Comparison of ENCODE assay signal across 15 cellular contexts in genomic region chr15:38714309-38715072, GRCh38.
DNase-seq lines count a peak whose midpoint lies in the region; ATAC-seq and TF ChIP-seq lines count a peak whose summit lies in the region.
"Had no signal": no experiment of that assay in that cellular context is flagged by ENCODE, and none has a peak within 500 bp of the region (broad histone marks: within the 10 kb centered on the region; RNA-seq: fewer than 3 reads in every experiment).

No MANE protein-coding gene starts in this region.

- H3K27ac ChIP-seq in trophoblast cell (ENCODE audit: low read depth, low read length) (peak overlapping the region; percentile 76), spleen (no peak overlapping the region)
- H3K27ac ChIP-seq: heart right ventricle, VCaP had no signal

- no peaks in the 10 kb centered on the region for H3K27me3 ChIP-seq in trophoblast cell (ENCODE audit: insufficient read depth, low read length)
- no peaks in the 10 kb centered on the region for H3K27me3 ChIP-seq in spleen (replicated peaks in 1 of 7)
- H3K27me3 ChIP-seq: heart right ventricle had no signal

- TF ChIP-seq POLR2A in spleen (IDR thresholded peaks at IDR 0.05), result no peak

- no peaks in the 10 kb centered on the region for H3K79me2 ChIP-seq in trophoblast cell (ENCODE audit: control insufficient read depth, insufficient read depth, low read length, poor library complexity)

- H3K14ac ChIP-seq in trophoblast cell (ENCODE audit: low read length), result peak overlapping the region; percentile 18

- H4K12ac ChIP-seq in trophoblast cell (ENCODE audit: low read depth, low read length), result no peak overlapping the region

- H4K8ac ChIP-seq in trophoblast cell (ENCODE audit: low read depth, low read length), result peak overlapping the region; percentile 44

- H3K4ac ChIP-seq in trophoblast cell (ENCODE audit: low read depth, low read length), result peak overlapping the region; percentile 15

- peak overlapping the region; percentile 61 for H2BK120ac ChIP-seq in trophoblast cell (ENCODE audit: insufficient read depth, low read length, poor library complexity)

- H3K18ac ChIP-seq in trophoblast cell (ENCODE audit: low read length), result peak overlapping the region; percentile 25

- no CpG with 5 or more reads among the region's 4 CpGs for WGBS in trophoblast cell (ENCODE audit: extremely low coverage, insufficient coverage, insufficient read length)
- WGBS in spleen, 5 donors, result 47 to 81% (median 55%) methylated on average over 4 of the region's 4 CpGs

- no peak overlapping the region for H2AK5ac ChIP-seq in trophoblast cell (ENCODE audit: low read length)

- in situ Hi-C loops in GM13976 (cut with MboI; ENCODE audit: low sequenced_read_pairs, unreplicated experiment), result loop anchor here (25.0 kb wide), 2 partner anchors 873 to 1023 kb away; partner anchors contain the start of gene THBS1

- peak overlapping the region; percentile 15 for H2BK12ac ChIP-seq in trophoblast cell (ENCODE audit: low read length)

- H2BK5ac ChIP-seq in trophoblast cell (ENCODE audit: low read depth, low read length, poor library complexity), result peak overlapping the region; percentile 88

- no peak overlapping the region for H2AFZ ChIP-seq in trophoblast cell (ENCODE audit: insufficient read depth, low read length, poor library complexity)

- H3K36me3 ChIP-seq in trophoblast cell (ENCODE audit: control insufficient read depth in 1 of 2, insufficient read depth in 2 of 2, low read length in 2 of 2) (no peaks in the 10 kb centered on the region), spleen (no peaks in the 10 kb centered on the region)
- H3K36me3 ChIP-seq: heart right ventricle had no signal

- no peak for TF ChIP-seq CTCF in spleen (IDR thresholded peaks at IDR 0.05 in 8 of 11, conservative IDR thresholded peaks at IDR 0.05 in 3 of 11)
- no peak for TF ChIP-seq CTCF in GM13976 (IDR thresholded peaks at IDR 0.05; ENCODE audit: borderline replicate concordance, control extremely low read depth, extremely low read depth, insufficient read depth, missing control alignments)

- peak overlapping the region; percentile 69 for H4K91ac ChIP-seq in trophoblast cell (ENCODE audit: low read depth, low read length)

- H3K79me1 ChIP-seq in trophoblast cell (ENCODE audit: low read length), result peaks cover 12% of the 10 kb centered on the region

- ATAC-seq in HG02884 (IDR thresholded peaks at IDR 0.05; ENCODE audit: unreplicated experiment), result no peak
- ATAC-seq in HG03520 (IDR thresholded peaks at IDR 0.05; ENCODE audit: unreplicated experiment), result no peak
- ATAC-seq: heart right ventricle had no signal

- intact Hi-C loops in spleen (cut with DNase I; ENCODE audit: low total_unique reads), result no loop called here

- H3K4me3 ChIP-seq in trophoblast cell (ENCODE audit: low read depth, low read length), result no peak overlapping the region
- H3K4me3 ChIP-seq in spleen, result no peak overlapping the region
- H3K4me3 ChIP-seq: heart right ventricle had no signal

- H3K4me2 ChIP-seq in trophoblast cell (ENCODE audit: low read length), result peak overlapping the region; percentile 5

- no peak overlapping the region for H3K23ac ChIP-seq in trophoblast cell (ENCODE audit: low read length)

- H3K9ac ChIP-seq in trophoblast cell (ENCODE audit: low read length), result no peak overlapping the region

- H3K9me3 ChIP-seq in trophoblast cell (ENCODE audit: insufficient read depth, low read depth, low read length) (no peaks in the 10 kb centered on the region), spleen (no peaks in the 10 kb centered on the region)
- H3K9me3 ChIP-seq: heart right ventricle had no signal

- H3K4me1 ChIP-seq in trophoblast cell (ENCODE audit: control insufficient read depth in 1 of 2, insufficient read depth in 2 of 2, low read length in 2 of 2) (peaks cover 7 to 10% of the 10 kb centered on the region in 2 experiments), spleen (no peaks in the 10 kb centered on the region)
- H3K4me1 ChIP-seq: heart right ventricle had no signal

- DNase-seq in ELR (ENCODE audit: low read depth), result peak; percentile 86
- DNase-seq in SW480 (ENCODE audit: low spot score), result peak; percentile 54
- peak; percentile 91 for DNase-seq in fibroblast of peridontal ligament (ENCODE audit: extremely low read depth)
- DNase-seq in trophoblast cell, result peak; percentile 26 to 79
- no peak for DNase-seq in spleen
- no peak for DNase-seq in GM13976 (ENCODE audit: low spot score)
- DNase-seq: activated T-cell treated with anti-CD3 and anti-CD28 coated beads, Interleukin-2, amount 50 U/mL, for 1 hour; Calu3; cerebellar nuclear complex; heart right ventricle; midbrain; NCI-H1694 treated with DMSO at 0.1 percent for 48 hours had no signal

Comparison
In these comparisons a context has a peak if more than half of its experiments do, and no peak if none do; other contexts are left out.
1. DNase-seq: peak in ELR (single experiment), SW480 (single experiment), fibroblast of peridontal ligament (single experiment) and trophoblast cell (2 of 2); none in spleen (single experiment) and GM13976 (single experiment).